Comparison of ENCODE assay signal across 34 cellular contexts in genomic region chr5:41043109-41043747, GRCh38. TPM values are rescaled to one million over a fixed set of nuclear protein-coding genes. Genes with fewer than 3 reads are reported as not detected.
"Had no signal": no experiment of that assay in that cellular context is flagged by ENCODE, and none has a peak within 500 bp of the region (broad histone marks: within the 10 kb centered on the region; RNA-seq: fewer than 3 reads in every experiment).

No MANE protein-coding gene starts in this region.

- H3K36me3 Mint-ChIP-seq: mesothelial cell of epicardium; naive thymus-derived CD4-positive, alpha-beta T cell; neural progenitor cell; stimulated activated effector memory CD8-positive, alpha-beta T cell treated with anti-CD3 and anti-CD28 coated beads, Interleukin-12 subunit alpha, Interleukin-12 subunit beta, amount 100 ng/mL, for 72 hours had no signal

- H3K4me3 Mint-ChIP-seq: mesothelial cell of epicardium; naive thymus-derived CD4-positive, alpha-beta T cell; nephron; neural progenitor cell; stimulated activated effector memory CD8-positive, alpha-beta T cell treated with anti-CD3 and anti-CD28 coated beads, Interleukin-12 subunit alpha, Interleukin-12 subunit beta, amount 100 ng/mL, for 72 hours had no signal

- H3K27ac Mint-ChIP-seq: mesothelial cell of epicardium; naive thymus-derived CD4-positive, alpha-beta T cell; nephron; neural progenitor cell; progenitor cell of endocrine pancreas; stimulated activated effector memory CD8-positive, alpha-beta T cell treated with anti-CD3 and anti-CD28 coated beads, Interleukin-12 subunit alpha, Interleukin-12 subunit beta, amount 100 ng/mL, for 72 hours had no signal

- H3K9ac ChIP-seq: neural progenitor cell, parathyroid adenoma had no signal

- H3K4me3 ChIP-seq: coronary artery, esophagus squamous epithelium, heart right ventricle, neural progenitor cell, stomach, thyroid gland, upper lobe of left lung had no signal

- H3K4me1 ChIP-seq: esophagus squamous epithelium, heart right ventricle, neural progenitor cell, parathyroid adenoma, stomach, thyroid gland, upper lobe of left lung had no signal

- H3K27me3 Mint-ChIP-seq: progenitor cell of endocrine pancreas had no signal

- H3K9me3 Mint-ChIP-seq: mesothelial cell of epicardium; nephron; neural progenitor cell; stimulated activated effector memory CD8-positive, alpha-beta T cell treated with anti-CD3 and anti-CD28 coated beads, Interleukin-12 subunit alpha, Interleukin-12 subunit beta, amount 100 ng/mL, for 72 hours had no signal

- H3K27ac ChIP-seq: coronary artery, esophagus squamous epithelium, heart right ventricle, neural progenitor cell, parathyroid adenoma, stomach, thyroid gland, upper lobe of left lung had no signal

- H3K9me3 ChIP-seq: esophagus squamous epithelium, heart right ventricle, stomach, thyroid gland, upper lobe of left lung had no signal

- ATAC-seq: heart right ventricle; left cardiac atrium; naive thymus-derived CD4-positive, alpha-beta T cell; sciatic nerve; stimulated activated effector memory CD8-positive, alpha-beta T cell treated with anti-CD3 and anti-CD28 coated beads, Interleukin-12 subunit alpha, Interleukin-12 subunit beta, amount 100 ng/mL, for 72 hours had no signal

- DNase-seq: dermis blood vessel endothelial cell; effector memory CD4-positive, alpha-beta T cell; esophagus squamous epithelium; foreskin melanocyte; glutamatergic neuron; heart right ventricle; hippocampal formation; left cardiac atrium; mesenchymal stem cell; naive thymus-derived CD4-positive, alpha-beta T cell; stimulated activated CD4-positive, alpha-beta T cell treated with anti-CD3 and anti-CD28 coated beads, Interleukin-2, amount 100 ng/mL, for 24 hours; stimulated activated CD4-positive, alpha-beta T cell treated with anti-CD3 and anti-CD28 coated beads, Interleukin-4, amount 100 ng/mL, for 24 hours; stimulated activated naive CD4-positive, alpha-beta T cell treated with Interleukin-2 at 50 U/mL for 16 hours; stomach; thyroid gland; upper lobe of left lung had no signal

- H3K36me3 ChIP-seq: esophagus squamous epithelium, heart right ventricle, neural progenitor cell, stomach, thyroid gland, upper lobe of left lung had no signal

- H3K27me3 ChIP-seq: esophagus squamous epithelium, heart right ventricle, neural progenitor cell, stomach, thyroid gland, upper lobe of left lung had no signal

- H3K4me1 Mint-ChIP-seq: mesothelial cell of epicardium; naive thymus-derived CD4-positive, alpha-beta T cell; neural progenitor cell; stimulated activated effector memory CD8-positive, alpha-beta T cell treated with anti-CD3 and anti-CD28 coated beads, Interleukin-12 subunit alpha, Interleukin-12 subunit beta, amount 100 ng/mL, for 72 hours had no signal

RNA-seq across cellular contexts. Expression of gene MROH2B, which starts 27.9 kb away (rescaled TPM):
- total RNA-seq: chondrocyte; dermis blood vessel endothelial cell; endothelial cell of umbilical vein; epithelial cell of proximal tubule; esophagus squamous epithelium; heart right ventricle; kidney epithelial cell; left cardiac atrium; lower leg skin; lung microvascular endothelial cell; mesothelial cell of epicardium; mucosa of gallbladder; naive thymus-derived CD4-positive, alpha-beta T cell; osteoblast; progenitor cell of endocrine pancreas; sciatic nerve; stomach; subcutaneous adipose tissue; temporal lobe; upper lobe of left lung had no signal
